9 cellular contexts compared by ENCODE assay signal in genomic region chr10:95480102-95480900, GRCh38.
A peak's percentile ranks its signal among the peaks of the same experiment; 100 is the strongest.
DNase-seq lines count a peak whose midpoint lies in the region; ATAC-seq, FAIRE-seq and TF ChIP-seq lines count a peak whose summit lies in the region.
"Had no signal": no experiment of that assay in that cellular context is flagged by ENCODE, and none has a peak within 500 bp of the region (broad histone marks: within the 10 kb centered on the region; RNA-seq: fewer than 3 reads in every experiment).

No MANE protein-coding gene starts in this region.

- H4K20me1 ChIP-seq in K562 (replicated peaks; ENCODE audit: control insufficient read depth, insufficient read depth, low read length): no peaks in the 10 kb centered on the region

- H3K9ac ChIP-seq in K562 (ENCODE audit: insufficient read depth in 1 of 2, low read depth in 2 of 2, low read length in 2 of 2): no peak overlapping the region

- BruUV-seq in K562 (replicated peaks; lab: Mats Ljungman, UMichigan): no TSS peak

- no peak for TF ChIP-seq POLR2A in K562 (conservative IDR thresholded peaks at IDR 0.05)

- peak; percentile 27 to 29; a peak in 2 of 4 replicates for TF ChIP-seq RAD21 in K562 (CRISPR knock-in tag; conservative IDR thresholded peaks at IDR 0.05 in 1 of 2, IDR thresholded peaks at IDR 0.05 in 1 of 2)

- H3K36me3 ChIP-seq in K562 (ENCODE audit: control insufficient read depth, insufficient read depth, low read length): no peaks in the 10 kb centered on the region

- no peaks in the 10 kb centered on the region for H3K27me3 ChIP-seq in K562 (ENCODE audit: control insufficient read depth in 2 of 2, insufficient read depth in 2 of 2, low read length in 2 of 2)

- ATAC-seq in K562: peak; percentile 81; the same call in 2 of the 3 replicates
- ATAC-seq in left ventricle myocardium superior: peak; percentile 43
- no peak for ATAC-seq in HG03460 (IDR thresholded peaks at IDR 0.05; ENCODE audit: unreplicated experiment)

- peak overlapping the region; percentile 28; the same call in 1 of the 2 replicates for H3K4me2 ChIP-seq in K562 (ENCODE audit: insufficient read depth, low read length)

- H3K9me3 ChIP-seq in K562 (replicated peaks; ENCODE audit: control insufficient read depth, insufficient read depth, low read depth, low read length): no peaks in the 10 kb centered on the region

- no peaks in the 10 kb centered on the region for H3K9me1 ChIP-seq in K562 (ENCODE audit: control insufficient read depth, insufficient read depth, low read length)

- in situ Hi-C loops in K562 (cut with MboI): no loop called here

- peak; percentile 74 for FAIRE-seq in K562 (lab: Jason Lieb, UNC)

- POLR2A ChIA-PET in K562 (lab: Yijun Ruan, JAX): interaction anchor here (1.0 to 2.1 kb wide), 2 partner anchors 10 to 13 kb away, joined by 4 to 7 read pairs; no protein-coding TSS in a partner anchor

- 48% methylated on average over 9 of the region's 11 CpGs for WGBS in K562 (ENCODE audit: insufficient coverage, low coverage, missing lambda C conversion rate)

- TF ChIP-seq EP300 in K562 (IDR thresholded peaks at IDR 0.05; ENCODE audit: low read length): no peak

- peak overlapping the region; percentile 26 for H2AFZ ChIP-seq in K562 (ENCODE audit: low read depth, low read length)

- peak; percentile 23 to 86 (median 57); a peak in 4 of 6 replicates for TF ChIP-seq CTCF in K562 (IDR thresholded peaks at IDR 0.05 in 2 of 3, conservative IDR thresholded peaks at IDR 0.05 in 1 of 3; ENCODE audit: insufficient read depth in 2 of 3, low read depth in 1 of 3, low read length in 3 of 3)

- intact Hi-C loops in K562 (cut with micrococcal nuclease) (no loop called here), left ventricle myocardium superior (cut with micrococcal nuclease) (loop anchor here (10.0 kb wide), 1 partner anchor 74 kb away; no protein-coding TSS in a partner anchor)

- H3K4me3 ChIP-seq in K562: no peak overlapping the region

- H3K79me2 ChIP-seq in K562 (ENCODE audit: control insufficient read depth, insufficient read depth, low read length): no peaks in the 10 kb centered on the region

- CTCF ChIA-PET in K562 (lab: Yijun Ruan, JAX; ENCODE audit: low intra/inter-chr PET ratio): no interaction called here

- peak; percentile 17 for DNase-seq in ELR (ENCODE audit: low read depth)
- DNase-seq in K562 (ENCODE audit: extremely low read depth in 1 of 4, low spot score in 3 of 4): peak in 3 of 4 experiments; percentile 19 to 25 (median 20)
- peak; percentile 38 for DNase-seq in left ventricle myocardium superior
- peak; percentile 63 for DNase-seq in pulmonary artery endothelial cell (ENCODE audit: low read depth, low spot score)
- DNase-seq in NCI-H748 treated with DMSO at 0.1 percent for 48 hours (lab: John Stamatoyannopoulos, UW): no peak
- no peak for DNase-seq in MV-4-11 (lab: John Stamatoyannopoulos, UW)
- no peak for DNase-seq in OCI-M1 (lab: John Stamatoyannopoulos, UW)
- DNase-seq: stimulated activated CD4-positive, alpha-beta T cell treated with anti-CD3 and anti-CD28 coated beads, Interleukin-2, amount 100 ng/mL, for 48 hours had no signal

- peaks cover 7 to 21% of the 10 kb centered on the region in 2 experiments; a peak in 3 of 5 replicates for H3K4me1 ChIP-seq in K562 (replicated peaks in 1 of 2; ENCODE audit: control insufficient read depth in 2 of 2, insufficient read depth in 2 of 2, low read length in 2 of 2)

- no peak overlapping the region for H3K27ac ChIP-seq in K562 (ENCODE audit: extremely low read depth, low read depth, low read length)

TF ChIP-seq in K562, 482 proteins besides CTCF, POLR2A, EP300 and RAD21 (continues in another document):
- TF ChIP-seq, protein P1, sequence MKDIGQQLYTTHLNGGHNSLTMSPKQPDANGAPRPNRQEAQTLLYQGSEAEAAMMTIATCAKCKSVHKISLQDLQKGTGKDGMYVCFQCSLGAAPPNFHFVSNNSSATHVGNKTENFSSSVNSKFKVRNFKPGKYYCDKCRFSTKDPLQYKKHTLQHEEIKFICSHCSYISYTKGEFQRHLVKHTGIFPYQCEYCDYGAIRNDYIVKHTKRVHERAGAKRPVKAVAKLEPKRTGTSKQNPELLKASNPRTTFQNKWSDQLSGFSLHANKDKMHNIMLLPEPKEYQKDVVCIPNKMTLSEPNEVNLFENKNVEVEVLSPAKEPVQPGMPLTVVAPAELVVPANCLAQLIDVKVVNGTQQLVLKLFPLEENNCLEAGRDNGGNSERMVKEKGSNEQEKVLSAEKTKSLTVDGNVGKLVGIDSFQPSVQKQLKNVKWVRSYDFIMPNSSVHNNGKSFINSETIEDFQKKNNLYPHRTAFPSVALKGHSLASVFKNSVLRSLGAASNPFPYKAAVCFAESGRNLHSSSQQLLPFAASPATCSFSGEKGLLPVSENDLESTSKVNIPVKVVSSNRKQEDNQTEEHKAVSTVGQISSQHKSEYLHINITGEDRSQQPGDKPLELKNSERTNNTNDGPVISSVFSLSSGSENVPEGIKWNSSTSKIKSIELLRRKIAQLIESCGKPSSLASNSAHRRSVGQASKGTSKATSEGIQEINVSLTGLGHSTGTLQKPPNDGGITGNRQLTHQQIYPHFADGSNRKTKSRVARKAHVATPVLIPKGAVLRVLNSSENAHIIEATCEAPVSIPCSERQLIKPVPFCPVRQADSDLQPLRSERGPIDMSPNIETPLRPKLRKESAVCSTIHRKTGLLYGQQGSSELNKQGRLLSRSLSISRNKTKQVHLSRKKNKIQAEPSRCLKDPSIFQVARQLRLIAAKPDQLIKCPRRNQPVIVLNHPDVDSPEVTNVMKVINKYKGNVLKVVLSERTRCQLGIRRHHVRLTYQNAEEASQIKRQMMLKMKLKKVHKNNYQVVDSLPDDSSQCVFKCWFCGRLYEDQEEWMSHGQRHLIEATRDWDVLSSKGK (CRISPR knock-in tag; IDR thresholded peaks at IDR 0.05): no peak
- TF ChIP-seq GABPA (tag; conservative IDR thresholded peaks at IDR 0.05; ENCODE audit: low read depth) (peak; percentile 58), MYC (IDR thresholded peaks at IDR 0.05; ENCODE audit: low read depth, low read length) (peak; percentile 44; the same call in 1 of the 2 replicates), MYC (CRISPR knock-in tag; IDR thresholded peaks at IDR 0.05; ENCODE audit: borderline replicate concordance, low read depth) (no peak), FOXJ3 (CRISPR knock-in tag; IDR thresholded peaks at IDR 0.05) (no peak), RBM34 (IDR thresholded peaks at IDR 0.05; ENCODE audit: borderline replicate concordance, insufficient read depth, low read length) (no peak), ZNF280B (CRISPR knock-in tag; IDR thresholded peaks at IDR 0.05) (no peak), ETV6 (IDR thresholded peaks at IDR 0.05; ENCODE audit: borderline replicate concordance in 1 of 2, low read depth in 2 of 2, low read length in 1 of 2) (0 out of 4 replicates have a peak, but pooled peaks of 1 of the 2 experiments have one; percentile 31), ETV6 (CRISPR knock-in tag; IDR thresholded peaks at IDR 0.05; ENCODE audit: borderline replicate concordance) (no peak), ADNP (tag; IDR thresholded peaks at IDR 0.05) (no peak), ZFP36 (IDR thresholded peaks at IDR 0.05; ENCODE audit: low read depth, low read length, partially characterized antibody) (peak; percentile 61), CUX1 (CRISPR knock-in tag; IDR thresholded peaks at IDR 0.05) (no peak), KDM1A (IDR thresholded peaks at IDR 0.05) (peak; percentile 23 to 37; a peak in 1 of 4 replicates)

Comparison
In these comparisons a context has a peak if more than half of its experiments do, and no peak if none do; other contexts are left out.
1. DNase-seq: peak in ELR (single experiment), K562 (3 of 4), left ventricle myocardium superior (single experiment) and pulmonary artery endothelial cell (single experiment); none in NCI-H748 treated with DMSO at 0.1 percent for 48 hours (single experiment), MV-4-11 (single experiment) and OCI-M1 (single experiment).